Comparison of ENCODE assay signal across 1 cellular context in the genomic region with DNA sequence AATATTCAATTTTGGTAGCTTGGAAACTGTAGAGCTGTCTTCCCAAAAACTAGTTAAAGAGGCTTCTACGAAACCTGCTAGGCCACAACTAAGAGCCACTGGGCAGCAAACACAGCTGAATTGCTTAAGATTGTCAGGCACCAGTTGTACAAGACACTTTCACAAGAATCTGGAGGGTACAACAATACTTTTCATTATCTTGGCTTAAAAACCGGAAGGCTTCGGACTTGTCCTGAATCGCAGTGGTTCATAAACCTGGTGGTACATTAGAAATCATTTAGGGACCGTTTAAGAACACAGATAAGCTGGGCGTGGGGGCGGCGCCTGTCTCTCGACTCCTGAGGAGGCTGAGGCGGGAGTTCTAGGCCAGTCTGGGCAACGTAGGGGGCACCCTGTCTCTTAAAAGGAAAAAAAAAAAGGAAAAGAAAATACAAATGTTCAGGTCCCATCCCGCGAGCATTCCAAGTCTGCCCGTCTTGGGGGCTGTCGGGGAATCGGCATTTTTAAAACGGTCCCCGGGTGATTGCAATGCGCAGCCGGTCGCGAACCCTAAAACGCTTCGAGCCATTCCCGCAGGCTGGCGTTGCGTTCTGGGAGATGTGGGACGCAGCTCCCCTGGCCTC.
TF ChIP-seq lines count a peak whose summit lies in the region.

No MANE protein-coding gene starts in this region.

TF ChIP-seq in K562, 482 proteins besides CTCF, POLR2A, EP300 and RAD21 (continued from another document and continues in another):
- TF ChIP-seq CEBPG (CRISPR knock-in tag; IDR thresholded peaks at IDR 0.05) = no peak
- TF ChIP-seq CEBPG (tag; conservative IDR thresholded peaks at IDR 0.05 in 1 of 2, IDR thresholded peaks at IDR 0.05 in 1 of 2) = 0 out of 4 replicates have a peak, but pooled peaks of 1 of the 2 experiments have one; percentile 19
- TF ChIP-seq, protein P1, sequence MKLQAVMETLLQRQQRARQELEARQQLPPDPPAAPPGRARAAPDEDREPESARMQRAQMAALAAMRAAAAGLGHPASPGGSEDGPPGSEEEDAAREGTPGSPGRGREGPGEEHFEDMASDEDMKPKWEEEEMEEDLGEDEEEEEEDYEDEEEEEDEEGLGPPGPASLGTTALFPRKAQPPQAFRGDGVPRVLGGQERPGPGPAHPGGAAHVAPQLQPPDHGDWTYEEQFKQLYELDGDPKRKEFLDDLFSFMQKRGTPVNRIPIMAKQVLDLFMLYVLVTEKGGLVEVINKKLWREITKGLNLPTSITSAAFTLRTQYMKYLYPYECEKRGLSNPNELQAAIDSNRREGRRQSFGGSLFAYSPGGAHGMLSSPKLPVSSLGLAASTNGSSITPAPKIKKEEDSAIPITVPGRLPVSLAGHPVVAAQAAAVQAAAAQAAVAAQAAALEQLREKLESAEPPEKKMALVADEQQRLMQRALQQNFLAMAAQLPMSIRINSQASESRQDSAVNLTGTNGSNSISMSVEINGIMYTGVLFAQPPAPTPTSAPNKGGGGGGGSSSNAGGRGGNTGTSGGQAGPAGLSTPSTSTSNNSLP (IDR thresholded peaks at IDR 0.05; ENCODE audit: borderline replicate concordance, low read depth, low read length) = no peak
- peak; percentile 63 for TF ChIP-seq EGR1 (conservative IDR thresholded peaks at IDR 0.05)
- TF ChIP-seq CEBPB (tag; IDR thresholded peaks at IDR 0.05) = no peak
- TF ChIP-seq PHTF2 (CRISPR knock-in tag; IDR thresholded peaks at IDR 0.05) = no peak
- TF ChIP-seq, protein P2, sequence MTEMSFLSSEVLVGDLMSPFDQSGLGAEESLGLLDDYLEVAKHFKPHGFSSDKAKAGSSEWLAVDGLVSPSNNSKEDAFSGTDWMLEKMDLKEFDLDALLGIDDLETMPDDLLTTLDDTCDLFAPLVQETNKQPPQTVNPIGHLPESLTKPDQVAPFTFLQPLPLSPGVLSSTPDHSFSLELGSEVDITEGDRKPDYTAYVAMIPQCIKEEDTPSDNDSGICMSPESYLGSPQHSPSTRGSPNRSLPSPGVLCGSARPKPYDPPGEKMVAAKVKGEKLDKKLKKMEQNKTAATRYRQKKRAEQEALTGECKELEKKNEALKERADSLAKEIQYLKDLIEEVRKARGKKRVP (CRISPR knock-in tag; IDR thresholded peaks at IDR 0.05) = no peak
- TF ChIP-seq ZNF41 (CRISPR knock-in tag; conservative IDR thresholded peaks at IDR 0.05) = no peak
- no peak for TF ChIP-seq ETV6 (IDR thresholded peaks at IDR 0.05; ENCODE audit: borderline replicate concordance in 1 of 2, low read depth in 2 of 2, low read length in 1 of 2)
- TF ChIP-seq ETV6 (CRISPR knock-in tag; IDR thresholded peaks at IDR 0.05; ENCODE audit: borderline replicate concordance) = 0 out of 2 replicates have a peak, but pooled peaks have one; percentile 2
- no peak for TF ChIP-seq MCM3 (IDR thresholded peaks at IDR 0.05)
- no peak for TF ChIP-seq CBFB (CRISPR knock-in tag; IDR thresholded peaks at IDR 0.05)
- no peak for TF ChIP-seq CAMTA2 (CRISPR knock-in tag; conservative IDR thresholded peaks at IDR 0.05)
- no peak for TF ChIP-seq TCFL5 (CRISPR knock-in tag; conservative IDR thresholded peaks at IDR 0.05)
- TF ChIP-seq, protein P3, sequence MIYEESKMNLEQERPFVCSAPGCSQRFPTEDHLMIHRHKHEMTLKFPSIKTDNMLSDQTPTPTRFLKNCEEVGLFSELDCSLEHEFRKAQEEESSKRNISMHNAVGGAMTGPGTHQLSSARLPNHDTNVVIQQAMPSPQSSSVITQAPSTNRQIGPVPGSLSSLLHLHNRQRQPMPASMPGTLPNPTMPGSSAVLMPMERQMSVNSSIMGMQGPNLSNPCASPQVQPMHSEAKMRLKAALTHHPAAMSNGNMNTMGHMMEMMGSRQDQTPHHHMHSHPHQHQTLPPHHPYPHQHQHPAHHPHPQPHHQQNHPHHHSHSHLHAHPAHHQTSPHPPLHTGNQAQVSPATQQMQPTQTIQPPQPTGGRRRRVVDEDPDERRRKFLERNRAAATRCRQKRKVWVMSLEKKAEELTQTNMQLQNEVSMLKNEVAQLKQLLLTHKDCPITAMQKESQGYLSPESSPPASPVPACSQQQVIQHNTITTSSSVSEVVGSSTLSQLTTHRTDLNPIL (CRISPR knock-in tag; IDR thresholded peaks at IDR 0.05) = no peak
- TF ChIP-seq, protein P4, sequence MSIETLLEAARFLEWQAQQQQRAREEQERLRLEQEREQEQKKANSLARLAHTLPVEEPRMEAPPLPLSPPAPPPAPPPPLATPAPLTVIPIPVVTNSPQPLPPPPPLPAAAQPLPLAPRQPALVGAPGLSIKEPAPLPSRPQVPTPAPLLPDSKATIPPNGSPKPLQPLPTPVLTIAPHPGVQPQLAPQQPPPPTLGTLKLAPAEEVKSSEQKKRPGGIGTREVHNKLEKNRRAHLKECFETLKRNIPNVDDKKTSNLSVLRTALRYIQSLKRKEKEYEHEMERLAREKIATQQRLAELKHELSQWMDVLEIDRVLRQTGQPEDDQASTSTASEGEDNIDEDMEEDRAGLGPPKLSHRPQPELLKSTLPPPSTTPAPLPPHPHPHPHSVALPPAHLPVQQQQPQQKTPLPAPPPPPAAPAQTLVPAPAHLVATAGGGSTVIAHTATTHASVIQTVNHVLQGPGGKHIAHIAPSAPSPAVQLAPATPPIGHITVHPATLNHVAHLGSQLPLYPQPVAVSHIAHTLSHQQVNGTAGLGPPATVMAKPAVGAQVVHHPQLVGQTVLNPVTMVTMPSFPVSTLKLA (conservative IDR thresholded peaks at IDR 0.05) = no peak
- no peak for TF ChIP-seq SLC30A9 (CRISPR knock-in tag; IDR thresholded peaks at IDR 0.05)
- no peak for TF ChIP-seq NR3C1 (CRISPR knock-in tag; IDR thresholded peaks at IDR 0.05)
- TF ChIP-seq, protein P5, sequence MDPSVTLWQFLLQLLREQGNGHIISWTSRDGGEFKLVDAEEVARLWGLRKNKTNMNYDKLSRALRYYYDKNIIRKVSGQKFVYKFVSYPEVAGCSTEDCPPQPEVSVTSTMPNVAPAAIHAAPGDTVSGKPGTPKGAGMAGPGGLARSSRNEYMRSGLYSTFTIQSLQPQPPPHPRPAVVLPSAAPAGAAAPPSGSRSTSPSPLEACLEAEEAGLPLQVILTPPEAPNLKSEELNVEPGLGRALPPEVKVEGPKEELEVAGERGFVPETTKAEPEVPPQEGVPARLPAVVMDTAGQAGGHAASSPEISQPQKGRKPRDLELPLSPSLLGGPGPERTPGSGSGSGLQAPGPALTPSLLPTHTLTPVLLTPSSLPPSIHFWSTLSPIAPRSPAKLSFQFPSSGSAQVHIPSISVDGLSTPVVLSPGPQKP (CRISPR knock-in tag; IDR thresholded peaks at IDR 0.05) = no peak
- TF ChIP-seq MIER1 (IDR thresholded peaks at IDR 0.05; ENCODE audit: low read depth) = no peak
- TF ChIP-seq ZNF253 (CRISPR knock-in tag; conservative IDR thresholded peaks at IDR 0.05) = no peak
- TF ChIP-seq SMAD4 (CRISPR knock-in tag; conservative IDR thresholded peaks at IDR 0.05) = 0 out of 2 replicates have a peak, but pooled peaks have one; percentile 9
- TF ChIP-seq SREBF1 (IDR thresholded peaks at IDR 0.05; ENCODE audit: borderline replicate concordance, low read depth, low read length) = no peak
- TF ChIP-seq, protein P6, sequence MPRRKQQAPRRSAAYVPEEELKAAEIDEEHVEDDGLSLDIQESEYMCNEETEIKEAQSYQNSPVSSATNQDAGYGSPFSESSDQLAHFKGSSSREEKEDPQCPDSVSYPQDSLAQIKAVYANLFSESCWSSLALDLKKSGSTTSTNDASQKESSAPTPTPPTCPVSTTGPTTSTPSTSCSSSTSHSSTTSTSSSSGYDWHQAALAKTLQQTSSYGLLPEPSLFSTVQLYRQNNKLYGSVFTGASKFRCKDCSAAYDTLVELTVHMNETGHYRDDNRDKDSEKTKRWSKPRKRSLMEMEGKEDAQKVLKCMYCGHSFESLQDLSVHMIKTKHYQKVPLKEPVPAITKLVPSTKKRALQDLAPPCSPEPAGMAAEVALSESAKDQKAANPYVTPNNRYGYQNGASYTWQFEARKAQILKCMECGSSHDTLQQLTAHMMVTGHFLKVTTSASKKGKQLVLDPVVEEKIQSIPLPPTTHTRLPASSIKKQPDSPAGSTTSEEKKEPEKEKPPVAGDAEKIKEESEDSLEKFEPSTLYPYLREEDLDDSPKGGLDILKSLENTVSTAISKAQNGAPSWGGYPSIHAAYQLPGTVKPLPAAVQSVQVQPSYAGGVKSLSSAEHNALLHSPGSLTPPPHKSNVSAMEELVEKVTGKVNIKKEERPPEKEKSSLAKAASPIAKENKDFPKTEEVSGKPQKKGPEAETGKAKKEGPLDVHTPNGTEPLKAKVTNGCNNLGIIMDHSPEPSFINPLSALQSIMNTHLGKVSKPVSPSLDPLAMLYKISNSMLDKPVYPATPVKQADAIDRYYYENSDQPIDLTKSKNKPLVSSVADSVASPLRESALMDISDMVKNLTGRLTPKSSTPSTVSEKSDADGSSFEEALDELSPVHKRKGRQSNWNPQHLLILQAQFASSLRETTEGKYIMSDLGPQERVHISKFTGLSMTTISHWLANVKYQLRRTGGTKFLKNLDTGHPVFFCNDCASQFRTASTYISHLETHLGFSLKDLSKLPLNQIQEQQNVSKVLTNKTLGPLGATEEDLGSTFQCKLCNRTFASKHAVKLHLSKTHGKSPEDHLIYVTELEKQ (CRISPR knock-in tag; IDR thresholded peaks at IDR 0.05) = no peak
- no peak for TF ChIP-seq ZNF584 (CRISPR knock-in tag; IDR thresholded peaks at IDR 0.05; ENCODE audit: low read depth)
- TF ChIP-seq, protein P7, sequence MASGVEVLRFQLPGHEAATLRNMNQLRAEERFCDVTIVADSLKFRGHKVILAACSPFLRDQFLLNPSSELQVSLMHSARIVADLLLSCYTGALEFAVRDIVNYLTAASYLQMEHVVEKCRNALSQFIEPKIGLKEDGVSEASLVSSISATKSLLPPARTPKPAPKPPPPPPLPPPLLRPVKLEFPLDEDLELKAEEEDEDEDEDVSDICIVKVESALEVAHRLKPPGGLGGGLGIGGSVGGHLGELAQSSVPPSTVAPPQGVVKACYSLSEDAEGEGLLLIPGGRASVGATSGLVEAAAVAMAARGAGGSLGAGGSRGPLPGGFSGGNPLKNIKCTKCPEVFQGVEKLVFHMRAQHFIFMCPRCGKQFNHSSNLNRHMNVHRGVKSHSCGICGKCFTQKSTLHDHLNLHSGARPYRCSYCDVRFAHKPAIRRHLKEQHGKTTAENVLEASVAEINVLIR (CRISPR knock-in tag; IDR thresholded peaks at IDR 0.05) = no peak
- TF ChIP-seq SPI1 (IDR thresholded peaks at IDR 0.05; ENCODE audit: borderline replicate concordance, low read depth, low read length) = peak; percentile 2; the same call in 1 of the 2 replicates
- no peak for TF ChIP-seq BRD4 (IDR thresholded peaks at IDR 0.05)
- TF ChIP-seq NRF1 (conservative IDR thresholded peaks at IDR 0.05 in 1 of 2, IDR thresholded peaks at IDR 0.05 in 1 of 2) = no peak
- TF ChIP-seq MED1 (CRISPR knock-in tag; IDR thresholded peaks at IDR 0.05; ENCODE audit: borderline replicate concordance) = no peak
- TF ChIP-seq, protein P8, sequence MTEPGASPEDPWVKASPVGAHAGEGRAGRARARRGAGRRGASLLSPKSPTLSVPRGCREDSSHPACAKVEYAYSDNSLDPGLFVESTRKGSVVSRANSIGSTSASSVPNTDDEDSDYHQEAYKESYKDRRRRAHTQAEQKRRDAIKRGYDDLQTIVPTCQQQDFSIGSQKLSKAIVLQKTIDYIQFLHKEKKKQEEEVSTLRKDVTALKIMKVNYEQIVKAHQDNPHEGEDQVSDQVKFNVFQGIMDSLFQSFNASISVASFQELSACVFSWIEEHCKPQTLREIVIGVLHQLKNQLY (CRISPR knock-in tag; conservative IDR thresholded peaks at IDR 0.05) = no peak
- TF ChIP-seq, protein P9, sequence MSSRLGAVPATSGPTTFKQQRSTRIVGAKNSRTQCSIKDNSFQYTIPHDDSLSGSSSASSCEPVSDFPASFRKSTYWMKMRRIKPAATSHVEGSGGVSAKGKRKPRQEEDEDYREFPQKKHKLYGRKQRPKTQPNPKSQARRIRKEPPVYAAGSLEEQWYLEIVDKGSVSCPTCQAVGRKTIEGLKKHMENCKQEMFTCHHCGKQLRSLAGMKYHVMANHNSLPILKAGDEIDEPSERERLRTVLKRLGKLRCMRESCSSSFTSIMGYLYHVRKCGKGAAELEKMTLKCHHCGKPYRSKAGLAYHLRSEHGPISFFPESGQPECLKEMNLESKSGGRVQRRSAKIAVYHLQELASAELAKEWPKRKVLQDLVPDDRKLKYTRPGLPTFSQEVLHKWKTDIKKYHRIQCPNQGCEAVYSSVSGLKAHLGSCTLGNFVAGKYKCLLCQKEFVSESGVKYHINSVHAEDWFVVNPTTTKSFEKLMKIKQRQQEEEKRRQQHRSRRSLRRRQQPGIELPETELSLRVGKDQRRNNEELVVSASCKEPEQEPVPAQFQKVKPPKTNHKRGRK (tag; IDR thresholded peaks at IDR 0.05) = no peak
- TF ChIP-seq NCOR1 (IDR thresholded peaks at IDR 0.05) = 0 out of 2 replicates have a peak, but pooled peaks have one; percentile 18
- TF ChIP-seq COPS2 (conservative IDR thresholded peaks at IDR 0.05) = no peak
- TF ChIP-seq ZFPM2 (CRISPR knock-in tag; IDR thresholded peaks at IDR 0.05) = no peak
- TF ChIP-seq NCOA1 (IDR thresholded peaks at IDR 0.05; ENCODE audit: low read depth) = 0 out of 2 replicates have a peak, but pooled peaks have one; percentile 17
- no peak for TF ChIP-seq STAT5B (CRISPR knock-in tag; IDR thresholded peaks at IDR 0.05)
- TF ChIP-seq RBM15 (IDR thresholded peaks at IDR 0.05; ENCODE audit: insufficient read depth, low read length) = no peak
- TF ChIP-seq, protein P10, sequence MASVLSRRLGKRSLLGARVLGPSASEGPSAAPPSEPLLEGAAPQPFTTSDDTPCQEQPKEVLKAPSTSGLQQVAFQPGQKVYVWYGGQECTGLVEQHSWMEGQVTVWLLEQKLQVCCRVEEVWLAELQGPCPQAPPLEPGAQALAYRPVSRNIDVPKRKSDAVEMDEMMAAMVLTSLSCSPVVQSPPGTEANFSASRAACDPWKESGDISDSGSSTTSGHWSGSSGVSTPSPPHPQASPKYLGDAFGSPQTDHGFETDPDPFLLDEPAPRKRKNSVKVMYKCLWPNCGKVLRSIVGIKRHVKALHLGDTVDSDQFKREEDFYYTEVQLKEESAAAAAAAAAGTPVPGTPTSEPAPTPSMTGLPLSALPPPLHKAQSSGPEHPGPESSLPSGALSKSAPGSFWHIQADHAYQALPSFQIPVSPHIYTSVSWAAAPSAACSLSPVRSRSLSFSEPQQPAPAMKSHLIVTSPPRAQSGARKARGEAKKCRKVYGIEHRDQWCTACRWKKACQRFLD (CRISPR knock-in tag; IDR thresholded peaks at IDR 0.05) = no peak
- TF ChIP-seq GABPB2 (CRISPR knock-in tag; conservative IDR thresholded peaks at IDR 0.05) = no peak
- no peak for TF ChIP-seq TAF15 (IDR thresholded peaks at IDR 0.05; ENCODE audit: low read depth, low read length)
- no peak for TF ChIP-seq FUS (optimal IDR thresholded peaks at IDR 0.05; ENCODE audit: low read depth, low read length)
- no peak for TF ChIP-seq GABPA (tag; conservative IDR thresholded peaks at IDR 0.05; ENCODE audit: low read depth)
- TF ChIP-seq PTBP1 (IDR thresholded peaks at IDR 0.05; ENCODE audit: low read depth, low read length) = no peak
- no peak for TF ChIP-seq NFYB (IDR thresholded peaks at IDR 0.05; ENCODE audit: extremely low read depth, insufficient read length)
